17 cellular contexts compared by ENCODE assay signal in genomic region chr4:15526924-15527592, GRCh38. TPM values are rescaled to one million over a fixed set of nuclear protein-coding genes. Genes with fewer than 3 reads are reported as not detected.
DNase-seq lines count a peak whose midpoint lies in the region; ATAC-seq and TF ChIP-seq lines count a peak whose summit lies in the region.
"Had no signal": no experiment of that assay in that cellular context is flagged by ENCODE, and none has a peak within 500 bp of the region (broad histone marks: within the 10 kb centered on the region; RNA-seq: fewer than 3 reads in every experiment).

No MANE protein-coding gene starts in this region.

- no peaks in the 10 kb centered on the region for H3K27me3 Mint-ChIP-seq in CD8-positive, alpha-beta memory T cell
- H3K27me3 Mint-ChIP-seq in effector memory CD8-positive, alpha-beta T cell = no peaks in the 10 kb centered on the region
- H3K27me3 Mint-ChIP-seq: CD4-positive, alpha-beta memory T cell had no signal

- intact Hi-C loops in sciatic nerve (cut with DNase I) = no loop called here

- no peaks in the 10 kb centered on the region for H3K9me3 ChIP-seq in CD8-positive, alpha-beta memory T cell (ENCODE audit: low read length)
- no peaks in the 10 kb centered on the region for H3K9me3 ChIP-seq in SJCRH30 (replicated peaks)
- H3K9me3 ChIP-seq: A549, BLaER1 had no signal

- H3K4me3 ChIP-seq in CD8-positive, alpha-beta memory T cell (ENCODE audit: low read length) = no peak overlapping the region
- H3K4me3 ChIP-seq in epithelial cell of proximal tubule (ENCODE audit: low read depth, low read length) (no peak overlapping the region), SJCRH30 (no peak overlapping the region)
- H3K4me3 ChIP-seq: A549, BLaER1, GM23338 had no signal

- H3K27ac Mint-ChIP-seq in CD8-positive, alpha-beta memory T cell = peak overlapping the region in 1 of 8 donors; percentile 9
- no peak overlapping the region for H3K27ac Mint-ChIP-seq in effector memory CD8-positive, alpha-beta T cell
- H3K27ac Mint-ChIP-seq: CD14-positive monocyte; CD4-positive, alpha-beta memory T cell; GM23338 had no signal

- H3K36me3 Mint-ChIP-seq in CD8-positive, alpha-beta memory T cell = peaks cover 0 to 4% (median 1%) of the 10 kb centered on the region in 3 donors
- peaks cover 3% of the 10 kb centered on the region for H3K36me3 Mint-ChIP-seq in effector memory CD8-positive, alpha-beta T cell (ENCODE audit: insufficient read depth)

- no peaks in the 10 kb centered on the region for H3K4me1 Mint-ChIP-seq in CD8-positive, alpha-beta memory T cell
- no peaks in the 10 kb centered on the region for H3K4me1 Mint-ChIP-seq in effector memory CD8-positive, alpha-beta T cell (ENCODE audit: low read depth in 2 of 2)
- H3K4me1 Mint-ChIP-seq: CD14-positive monocyte; CD4-positive, alpha-beta memory T cell had no signal

- no peaks in the 10 kb centered on the region for H3K4me1 ChIP-seq in CD8-positive, alpha-beta memory T cell (ENCODE audit: insufficient read depth, low read length)
- no peaks in the 10 kb centered on the region for H3K4me1 ChIP-seq in SJCRH30
- H3K4me1 ChIP-seq: A549, BLaER1 had no signal

- no peaks in the 10 kb centered on the region for H3K36me3 ChIP-seq in CD8-positive, alpha-beta memory T cell (ENCODE audit: insufficient read depth, low read length)
- no peaks in the 10 kb centered on the region for H3K36me3 ChIP-seq in SJCRH30
- H3K36me3 ChIP-seq: BLaER1 had no signal

- peak overlapping the region; percentile 0 for H3K27ac ChIP-seq in CD8-positive, alpha-beta memory T cell (ENCODE audit: low read depth, low read length)
- H3K27ac ChIP-seq in SJCRH30 = no peak overlapping the region
- H3K27ac ChIP-seq: 22Rv1, A549, BLaER1 had no signal

- no peak for DNase-seq in CD8-positive, alpha-beta memory T cell
- DNase-seq in epithelial cell of proximal tubule (ENCODE audit: low read depth) (peak; percentile 64), kidney tubule cell (ENCODE audit: low spot score) (peak; percentile 36), renal cortical epithelial cell (ENCODE audit: low read depth) (peak; percentile 84), sciatic nerve (ENCODE audit: low spot score) (no peak), SJCRH30 (no peak)
- no peak for DNase-seq in effector memory CD8-positive, alpha-beta T cell
- DNase-seq: Calu3; CD4-positive, alpha-beta memory T cell; DMS79 treated with DMSO at 0.1 percent for 48 hours; GF-D8; HCEC 1CT had no signal

- H3K9me3 Mint-ChIP-seq in CD8-positive, alpha-beta memory T cell = no peaks in the 10 kb centered on the region
- no peaks in the 10 kb centered on the region for H3K9me3 Mint-ChIP-seq in effector memory CD8-positive, alpha-beta T cell
- H3K9me3 Mint-ChIP-seq: CD4-positive, alpha-beta memory T cell; GM23338 had no signal

- H3K4me3 Mint-ChIP-seq in CD8-positive, alpha-beta memory T cell = no peak overlapping the region
- H3K4me3 Mint-ChIP-seq in effector memory CD8-positive, alpha-beta T cell = no peak overlapping the region
- H3K4me3 Mint-ChIP-seq: CD14-positive monocyte; CD4-positive, alpha-beta memory T cell; GM23338 had no signal

- no peak for TF ChIP-seq CTCF in epithelial cell of proximal tubule (conservative IDR thresholded peaks at IDR 0.05; ENCODE audit: low read depth, low read length)

- no peak for ATAC-seq in sciatic nerve
- ATAC-seq in effector memory CD8-positive, alpha-beta T cell (replicated peaks) = no peak
- ATAC-seq: A549, GM23338 had no signal

- POLR2A ChIA-PET in CD8-positive, alpha-beta memory T cell (lab: Charles Lee) = no interaction called here

- CTCF ChIA-PET in CD8-positive, alpha-beta memory T cell (lab: Charles Lee) = no interaction called here

- no peaks in the 10 kb centered on the region for H3K27me3 ChIP-seq in CD8-positive, alpha-beta memory T cell (ENCODE audit: insufficient read depth, low read length, poor library complexity, severe bottlenecking)
- no peaks in the 10 kb centered on the region for H3K27me3 ChIP-seq in SJCRH30
- H3K27me3 ChIP-seq: BLaER1 had no signal

RNA-seq across cellular contexts. Expression of gene CC2D2A, which starts 57.4 kb away (rescaled TPM):
- not detected for total RNA-seq in CD8-positive, alpha-beta memory T cell
- 0.14 TPM for polyA plus RNA-seq in CD8-positive, alpha-beta memory T cell
- 15.2 and 15.8 TPM in 2 replicates for total RNA-seq in epithelial cell of proximal tubule
- total RNA-seq in renal cortical epithelial cell = 7.8 and 22.3 TPM in 2 replicates
- total RNA-seq in sciatic nerve = 35.6 TPM
- 9.0 and 10.1 TPM in 2 replicates for total RNA-seq in SJCRH30 (2014; rRNA removed; shearing (Covaris generic))

Comparison
In these comparisons a context has a peak if more than half of its experiments do, and no peak if none do; other contexts are left out.
1. DNase-seq: peak in epithelial cell of proximal tubule (single experiment), kidney tubule cell (single experiment) and renal cortical epithelial cell (single experiment); none in CD8-positive, alpha-beta memory T cell (0 of 5), sciatic nerve (single experiment), SJCRH30 (0 of 2) and effector memory CD8-positive, alpha-beta T cell (0 of 3).